In genomic region chr9:88852794-88853193, GRCh38 we compare ENCODE assay signal across 12 cellular contexts.
DNase-seq lines count a peak whose midpoint lies in the region; ATAC-seq and TF ChIP-seq lines count a peak whose summit lies in the region.
"Had no signal": no experiment of that assay in that cellular context is flagged by ENCODE, and none has a peak within 500 bp of the region (broad histone marks: within the 10 kb centered on the region; RNA-seq: fewer than 3 reads in every experiment).

No MANE protein-coding gene starts in this region.

- H3K36me3 ChIP-seq in right atrium auricular region, result no peaks in the 10 kb centered on the region
- H3K36me3 ChIP-seq in CD8-positive, alpha-beta T cell (ENCODE audit: insufficient read depth, low read length), result no peaks in the 10 kb centered on the region
- H3K36me3 ChIP-seq: lower lobe of right lung, Peyer's patch, tibial artery had no signal

- H3K27me3 Mint-ChIP-seq in CD8-positive, alpha-beta T cell (ENCODE audit: low read depth), result peaks cover 44% of the 10 kb centered on the region

- H3K4me1 Mint-ChIP-seq in CD8-positive, alpha-beta T cell (ENCODE audit: low read depth), result no peaks in the 10 kb centered on the region

- ATAC-seq in Right ventricle myocardium superior (ENCODE audit: poor library complexity) (peak; percentile 94), left ventricle myocardium superior (peak; percentile 99), HG02884 (IDR thresholded peaks at IDR 0.05; ENCODE audit: unreplicated experiment) (no peak)
- no peak for ATAC-seq in CD8-positive, alpha-beta T cell
- ATAC-seq: lower lobe of right lung had no signal

- H3K36me3 Mint-ChIP-seq in CD8-positive, alpha-beta T cell, result no peaks in the 10 kb centered on the region

- CTCF ChIA-PET in CD8-positive, alpha-beta T cell (lab: Charles Lee), result no interaction called here

- H3K27me3 ChIP-seq in right atrium auricular region, result no peaks in the 10 kb centered on the region
- no peaks in the 10 kb centered on the region for H3K27me3 ChIP-seq in CD8-positive, alpha-beta T cell (ENCODE audit: insufficient read depth, low read length)
- H3K27me3 ChIP-seq: Peyer's patch, tibial artery had no signal

- intact Hi-C loops in Right ventricle myocardium superior (cut with DNase I) (no loop called here), left ventricle myocardium superior (cut with micrococcal nuclease) (no loop called here)
- intact Hi-C loops in CD8-positive, alpha-beta T cell (cut with DNase I, micrococcal nuclease), result no loop called here

- peaks cover 4 to 19% of the 10 kb centered on the region in 2 donors for H3K9me3 ChIP-seq in right atrium auricular region
- H3K9me3 ChIP-seq in CD8-positive, alpha-beta T cell (ENCODE audit: low read length), result no peaks in the 10 kb centered on the region
- H3K9me3 ChIP-seq: Peyer's patch had no signal

- no peak for TF ChIP-seq CTCF in right atrium auricular region (IDR thresholded peaks at IDR 0.05)
- TF ChIP-seq CTCF in CD8-positive, alpha-beta T cell (IDR thresholded peaks at IDR 0.05), result no peak

- POLR2A ChIA-PET in CD8-positive, alpha-beta T cell (lab: Charles Lee), result no interaction called here

- no peak overlapping the region for H3K27ac Mint-ChIP-seq in CD8-positive, alpha-beta T cell

- no peak overlapping the region for H3K27ac ChIP-seq in right atrium auricular region
- no peak overlapping the region for H3K27ac ChIP-seq in CD8-positive, alpha-beta T cell (ENCODE audit: low read depth, low read length)
- H3K27ac ChIP-seq: C4-2B, lower lobe of right lung, Peyer's patch, tibial artery had no signal

- H3K4me3 ChIP-seq in right atrium auricular region, result no peak overlapping the region
- no peak overlapping the region for H3K4me3 ChIP-seq in CD8-positive, alpha-beta T cell (ENCODE audit: low read depth, low read length)
- H3K4me3 ChIP-seq: lower lobe of right lung, Peyer's patch, tibial artery had no signal

- DNase-seq in Right ventricle myocardium superior, result no peak
- no peak for DNase-seq in right atrium auricular region (ENCODE audit: low spot score)
- DNase-seq in amniotic stem cell (lab: John Stamatoyannopoulos, UW), result peak; percentile 84
- DNase-seq in left ventricle myocardium superior, result peak; percentile 43
- DNase-seq in activated naive CD4-positive, alpha-beta T cell (lab: John Stamatoyannopoulos, UW), result no peak
- DNase-seq in NCI-H446 treated with DMSO at 0.1 percent for 48 hours (lab: John Stamatoyannopoulos, UW), result no peak
- DNase-seq in CD8-positive, alpha-beta T cell, result no peak
- DNase-seq: lower lobe of right lung, Peyer's patch, tibial artery had no signal

- no peaks in the 10 kb centered on the region for H3K4me1 ChIP-seq in right atrium auricular region
- no peaks in the 10 kb centered on the region for H3K4me1 ChIP-seq in CD8-positive, alpha-beta T cell (ENCODE audit: insufficient read depth, low read length)
- H3K4me1 ChIP-seq: lower lobe of right lung, Peyer's patch, tibial artery had no signal

- peaks cover 14% of the 10 kb centered on the region for H3K9me3 Mint-ChIP-seq in CD8-positive, alpha-beta T cell

- H3K4me3 Mint-ChIP-seq in CD8-positive, alpha-beta T cell, result no peak overlapping the region

Comparison
In these comparisons a context has a peak if more than half of its experiments do, and no peak if none do; other contexts are left out.
1. DNase-seq: peak in amniotic stem cell (single experiment) and left ventricle myocardium superior (single experiment); none in Right ventricle myocardium superior (single experiment), right atrium auricular region (single experiment), activated naive CD4-positive, alpha-beta T cell (0 of 4), NCI-H446 treated with DMSO at 0.1 percent for 48 hours (single experiment) and CD8-positive, alpha-beta T cell (0 of 7).
2. ATAC-seq: peak in Right ventricle myocardium superior (single experiment) and left ventricle myocardium superior (single experiment); none in HG02884 (single experiment) and CD8-positive, alpha-beta T cell (single experiment).